In genomic region chr5:127987354-127988148, GRCh38 we compare ENCODE assay signal across 14 cellular contexts.
A peak's percentile ranks its signal among the peaks of the same experiment; 100 is the strongest.
DNase-seq lines count a peak whose midpoint lies in the region; ATAC-seq and TF ChIP-seq lines count a peak whose summit lies in the region.
"Had no signal": no experiment of that assay in that cellular context is flagged by ENCODE, and none has a peak within 500 bp of the region (broad histone marks: within the 10 kb centered on the region; RNA-seq: fewer than 3 reads in every experiment).

No MANE protein-coding gene starts in this region.

- H3K79me1 ChIP-seq in trophoblast cell (ENCODE audit: low read length), result no peaks in the 10 kb centered on the region

- no peak overlapping the region for H3K4ac ChIP-seq in trophoblast cell (ENCODE audit: low read depth, low read length)

- no peak overlapping the region for H2AFZ ChIP-seq in trophoblast cell (ENCODE audit: insufficient read depth, low read length, poor library complexity)

- H3K79me2 ChIP-seq in trophoblast cell (ENCODE audit: control insufficient read depth, insufficient read depth, low read length, poor library complexity), result no peaks in the 10 kb centered on the region

- H3K4me1 ChIP-seq in right atrium auricular region, result peaks cover 0 to 16% of the 10 kb centered on the region in 2 donors
- peaks cover 14% of the 10 kb centered on the region for H3K4me1 ChIP-seq in RWPE2 (ENCODE audit: insufficient read depth, poor library complexity, severe bottlenecking)
- no peaks in the 10 kb centered on the region for H3K4me1 ChIP-seq in trophoblast cell (ENCODE audit: control insufficient read depth in 1 of 2, insufficient read depth in 2 of 2, low read length in 2 of 2)
- H3K4me1 ChIP-seq: left lung, prostate gland had no signal

- H3K36me3 Mint-ChIP-seq in activated T-cell treated with anti-CD3 and anti-CD28 coated beads, Interleukin-2, amount 50 U/mL, for 4 hours (ENCODE audit: insufficient read depth), result peaks cover 14% of the 10 kb centered on the region

- H4K91ac ChIP-seq in trophoblast cell (ENCODE audit: low read depth, low read length), result no peak overlapping the region

- H3K27me3 ChIP-seq in right atrium auricular region (no peaks in the 10 kb centered on the region), RWPE2 (ENCODE audit: insufficient read depth, poor library complexity, severe bottlenecking) (no peaks in the 10 kb centered on the region), trophoblast cell (ENCODE audit: insufficient read depth, low read length) (no peaks in the 10 kb centered on the region)
- H3K27me3 ChIP-seq: left lung had no signal

- H2BK120ac ChIP-seq in trophoblast cell (ENCODE audit: insufficient read depth, low read length, poor library complexity), result no peak overlapping the region

- DNase-seq in Right ventricle myocardium inferior (ENCODE audit: missing footprints) (no peak), right atrium auricular region (ENCODE audit: low spot score) (no peak), RWPE2 (ENCODE audit: low spot score) (no peak), fibroblast of villous mesenchyme (ENCODE audit: low read depth) (peak; percentile 7), trophoblast cell (no peak), SKM-1 (lab: John Stamatoyannopoulos, UW; ENCODE audit: unreplicated experiment) (no peak)
- no peak for DNase-seq in stimulated activated CD4-positive, alpha-beta T cell treated with anti-CD3 and anti-CD28 coated beads, Interleukin-15, amount 100 ng/mL, for 24 hours
- no peak for DNase-seq in activated T-cell treated with anti-CD3 and anti-CD28 coated beads, Interleukin-2, amount 50 U/mL, for 4 hours
- DNase-seq: left lung, NCI-H1092, NCI-H2171 had no signal

- ATAC-seq in Right ventricle myocardium inferior, result peak; percentile 37
- peak; percentile 55; the same call in 2 of the 3 replicates for ATAC-seq in RWPE2 (ENCODE audit: low read depth)
- ATAC-seq in activated T-cell treated with anti-CD3 and anti-CD28 coated beads, Interleukin-2, amount 50 U/mL, for 4 hours, result no peak
- ATAC-seq: left lung had no signal

- H3K4me3 ChIP-seq in right atrium auricular region (no peak overlapping the region), RWPE2 (ENCODE audit: severe bottlenecking) (no peak overlapping the region), fibroblast of villous mesenchyme (ENCODE audit: low read depth, low read length) (no peak overlapping the region), trophoblast cell (ENCODE audit: low read depth, low read length) (no peak overlapping the region)
- H3K4me3 ChIP-seq: coronary artery, left lung, prostate gland had no signal

- H3K9ac ChIP-seq in trophoblast cell (ENCODE audit: low read length), result no peak overlapping the region

- no peak overlapping the region for H3K14ac ChIP-seq in trophoblast cell (ENCODE audit: low read length)

- H3K27ac ChIP-seq in right atrium auricular region (peak overlapping the region in 1 of 2 donors; percentile 46), RWPE2 (ENCODE audit: poor library complexity, severe bottlenecking) (peak overlapping the region; percentile 65), trophoblast cell (ENCODE audit: low read depth, low read length) (no peak overlapping the region)
- H3K27ac ChIP-seq: coronary artery, left lung, prostate gland had no signal

- H3K18ac ChIP-seq in trophoblast cell (ENCODE audit: low read length), result no peak overlapping the region

- no peak overlapping the region for H3K4me3 Mint-ChIP-seq in activated T-cell treated with anti-CD3 and anti-CD28 coated beads, Interleukin-2, amount 50 U/mL, for 4 hours
- H3K4me3 Mint-ChIP-seq: IgD-negative memory B cell had no signal

- H3K36me3 ChIP-seq in right atrium auricular region, result no peaks in the 10 kb centered on the region
- H3K36me3 ChIP-seq in RWPE2 (ENCODE audit: low read depth), result no peaks in the 10 kb centered on the region; the same call in 1 of the 2 replicates
- H3K36me3 ChIP-seq in trophoblast cell (ENCODE audit: control insufficient read depth in 1 of 2, insufficient read depth in 2 of 2, low read length in 2 of 2), result no peaks in the 10 kb centered on the region
- H3K36me3 ChIP-seq: left lung, prostate gland had no signal

- no peaks in the 10 kb centered on the region for H3K4me1 Mint-ChIP-seq in activated T-cell treated with anti-CD3 and anti-CD28 coated beads, Interleukin-2, amount 50 U/mL, for 4 hours (ENCODE audit: low read depth)

- H3K9me3 ChIP-seq in right atrium auricular region (no peaks in the 10 kb centered on the region), RWPE2 (ENCODE audit: severe bottlenecking) (no peaks in the 10 kb centered on the region), trophoblast cell (ENCODE audit: insufficient read depth, low read depth, low read length) (no peaks in the 10 kb centered on the region)
- H3K9me3 ChIP-seq: left lung, prostate gland had no signal

- H2AK5ac ChIP-seq in trophoblast cell (ENCODE audit: low read length), result no peak overlapping the region

- H4K12ac ChIP-seq in trophoblast cell (ENCODE audit: low read depth, low read length), result no peak overlapping the region

- no peak overlapping the region for H2BK5ac ChIP-seq in trophoblast cell (ENCODE audit: low read depth, low read length, poor library complexity)

- no CpG with 5 or more reads among the region's 2 CpGs for WGBS in trophoblast cell (ENCODE audit: extremely low coverage, insufficient coverage, insufficient read length)

- H4K8ac ChIP-seq in trophoblast cell (ENCODE audit: low read depth, low read length), result no peak overlapping the region

- intact Hi-C loops in Right ventricle myocardium inferior (cut with DNase I), result no loop called here

- H3K9me3 Mint-ChIP-seq in activated T-cell treated with anti-CD3 and anti-CD28 coated beads, Interleukin-2, amount 50 U/mL, for 4 hours, result peaks cover 3% of the 10 kb centered on the region

- H2BK12ac ChIP-seq in trophoblast cell (ENCODE audit: low read length), result no peak overlapping the region

- H3K4me2 ChIP-seq in trophoblast cell (ENCODE audit: low read length), result no peak overlapping the region

- no peak for TF ChIP-seq CTCF in right atrium auricular region (IDR thresholded peaks at IDR 0.05)
- no peak for TF ChIP-seq CTCF in RWPE2 (IDR thresholded peaks at IDR 0.05; ENCODE audit: poor library complexity, severe bottlenecking)
- no peak for TF ChIP-seq CTCF in fibroblast of villous mesenchyme (IDR thresholded peaks at IDR 0.05; ENCODE audit: insufficient read depth, low read depth, low read length)

- no peaks in the 10 kb centered on the region for H3K27me3 Mint-ChIP-seq in activated T-cell treated with anti-CD3 and anti-CD28 coated beads, Interleukin-2, amount 50 U/mL, for 4 hours (ENCODE audit: low read depth)
- H3K27me3 Mint-ChIP-seq: IgD-negative memory B cell had no signal

- H3K23ac ChIP-seq in trophoblast cell (ENCODE audit: low read length), result no peak overlapping the region

Comparison
In these comparisons a context has a peak if more than half of its experiments do, and no peak if none do; other contexts are left out.
1. ATAC-seq: peak in Right ventricle myocardium inferior (single experiment) and RWPE2 (single experiment); none in activated T-cell treated with anti-CD3 and anti-CD28 coated beads, Interleukin-2, amount 50 U/mL, for 4 hours (0 of 2).